Comparison of ENCODE assay signal across 29 cellular contexts in the genomic region with DNA sequence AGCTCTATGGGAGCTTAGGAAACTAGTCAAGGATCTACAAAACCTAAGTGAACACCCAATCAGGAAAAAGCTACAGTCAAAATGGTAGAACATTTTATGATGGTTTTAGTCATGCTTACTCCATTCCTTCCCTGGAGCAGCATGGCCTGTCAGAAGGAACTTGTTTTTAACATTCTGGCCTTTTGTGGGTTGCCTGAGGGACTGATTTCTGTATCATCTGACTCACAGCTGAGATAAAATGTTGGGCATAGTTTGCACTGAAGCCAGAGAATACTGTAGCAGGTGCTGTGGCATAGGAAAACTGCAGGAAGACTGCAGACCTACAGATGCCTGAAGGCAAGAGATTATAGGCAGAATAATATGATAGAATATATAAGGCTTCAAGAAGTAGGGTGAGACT.
"Had no signal": no experiment of that assay in that cellular context is flagged by ENCODE, and none has a peak within 500 bp of the region (broad histone marks: within the 10 kb centered on the region; RNA-seq: fewer than 3 reads in every experiment).

No MANE protein-coding gene starts in this region.

- H3K9me3 ChIP-seq: esophagus squamous epithelium, pancreas, prostate gland, thyroid gland had no signal

- DNase-seq: activated CD4-positive, alpha-beta memory T cell treated with anti-CD3 and anti-CD28 coated beads, Interleukin-2, amount 10 ng/mL, durations not matched to agents 7 days and 5 days; activated CD4-positive, alpha-beta T cell treated with anti-CD3 and anti-CD28 coated beads for 1 hour; activated CD4-positive, alpha-beta T cell treated with anti-CD3 and anti-CD28 coated beads, Interleukin-2, amount 10 ng/mL, durations not matched to agents 7 days and 5 days; activated CD8-positive, alpha-beta memory T cell treated with anti-CD3 and anti-CD28 coated beads, Interleukin-2, amount 50 U/mL, for 48 hours; activated gamma-delta T cell; activated naive CD4-positive, alpha-beta T cell treated with anti-CD3 and anti-CD28 coated beads, Interleukin-2, amount 10 ng/mL, durations not matched to agents 7 days and 5 days; activated naive CD8-positive, alpha-beta T cell treated with anti-CD3 and anti-CD28 coated beads, Interleukin-2, amount 10 ng/mL, durations not matched to agents 7 days and 5 days; activated T-cell treated with anti-CD3 and anti-CD28 coated beads, Interleukin-2, amount 50 U/mL, for 24 hours; amniotic stem cell; brain microvascular endothelial cell; central memory CD4-positive, alpha-beta T cell; endodermal cell; esophagus squamous epithelium; gastrocnemius medialis; glutamatergic neuron; islet precursor cell; left colon; naive thymus-derived CD4-positive, alpha-beta T cell; pancreas; stimulated activated CD4-positive, alpha-beta T cell treated with anti-CD3 and anti-CD28 coated beads, Interleukin-15, amount 100 ng/mL, for 24 hours; stimulated activated CD4-positive, alpha-beta T cell treated with anti-CD3 and anti-CD28 coated beads, Interleukin-2, amount 100 ng/mL, for 24 hours; stimulated activated naive B cell treated with anti-CD40 and anti-IgM and Interleukin-4, amounts not matched to agents 10 μg/mL and 1 μg/mL and 100 μg/mL, for 72 hours; stomach; T-helper 17 cell; T1000; thyroid gland; upper lobe of right lung had no signal

- H3K36me3 ChIP-seq: brain microvascular endothelial cell, esophagus squamous epithelium, gastrocnemius medialis, pancreas, prostate gland, stomach, thyroid gland, upper lobe of right lung had no signal

- H3K27ac ChIP-seq: brain microvascular endothelial cell, esophagus squamous epithelium, gastrocnemius medialis, pancreas, prostate gland, stomach, thyroid gland, upper lobe of right lung had no signal

- H3K4me3 ChIP-seq: esophagus squamous epithelium, gastrocnemius medialis, pancreas, prostate gland, stomach, thyroid gland, upper lobe of right lung had no signal

- H3K4me1 ChIP-seq: prostate gland, upper lobe of right lung had no signal

- H3K27me3 ChIP-seq: brain microvascular endothelial cell, esophagus squamous epithelium, gastrocnemius medialis, pancreas, stomach, thyroid gland, upper lobe of right lung had no signal

- FAIRE-seq: astrocyte had no signal
